ENCODE assay signal across 33 cellular contexts in genomic region chr3:44228894-44229293, GRCh38. TPM values are rescaled to one million over a fixed set of nuclear protein-coding genes. Genes with fewer than 3 reads are reported as not detected.
"Had no signal": no experiment of that assay in that cellular context is flagged by ENCODE, and none has a peak within 500 bp of the region (broad histone marks: within the 10 kb centered on the region; RNA-seq: fewer than 3 reads in every experiment).

No MANE protein-coding gene starts in this region.

- ATAC-seq: activated naive CD4-positive, alpha-beta T cell treated with anti-CD3 and anti-CD28 coated beads, Interleukin-2, amount 50 U/mL, for 72 hours; activated T-cell treated with anti-CD3 and anti-CD28 coated beads, Interleukin-2, amount 50 U/mL, for 72 hours; foreskin keratinocyte; gastrocnemius medialis; heart left ventricle; WTC11 had no signal

- H3K36me3 Mint-ChIP-seq: activated naive CD4-positive, alpha-beta T cell treated with anti-CD3 and anti-CD28 coated beads, Interleukin-2, amount 10 ng/mL, durations not matched to agents 7 days and 5 days; activated naive CD4-positive, alpha-beta T cell treated with anti-CD3 and anti-CD28 coated beads, Interleukin-2, amount 50 U/mL, for 72 hours; activated naive CD8-positive, alpha-beta T cell treated with anti-CD3 and anti-CD28 coated beads, Interleukin-2, amount 10 ng/mL, durations not matched to agents 7 days and 5 days; WTC11 had no signal

- H3K4me1 Mint-ChIP-seq: WTC11 had no signal

- H3K4me3 ChIP-seq: coronary artery, dorsolateral prefrontal cortex, esophagus muscularis mucosa, gastrocnemius medialis, heart left ventricle had no signal

- DNase-seq: activated CD4-positive, alpha-beta memory T cell treated with anti-CD3 and anti-CD28 coated beads, Interleukin-2, amount 10 ng/mL, durations not matched to agents 7 days and 5 days; activated CD4-positive, alpha-beta T cell treated with anti-CD3 and anti-CD28 coated beads for 1 hour; activated CD4-positive, alpha-beta T cell treated with anti-CD3 and anti-CD28 coated beads for 4 hours; activated CD4-positive, alpha-beta T cell treated with anti-CD3 and anti-CD28 coated beads, Interleukin-2, amount 10 ng/mL, durations not matched to agents 7 days and 5 days; activated CD4-positive, alpha-beta T cell treated with anti-CD3 and anti-CD28 coated beads, Interleukin-2, amount 50 U/mL, for 4 hours; activated CD8-positive, alpha-beta memory T cell treated with anti-CD3 and anti-CD28 coated beads, Interleukin-2, amount 50 U/mL, for 48 hours; activated gamma-delta T cell; activated naive CD4-positive, alpha-beta T cell; activated naive CD4-positive, alpha-beta T cell treated with anti-CD3 and anti-CD28 coated beads, Interleukin-2, amount 10 ng/mL, durations not matched to agents 7 days and 5 days; activated naive CD8-positive, alpha-beta T cell treated with anti-CD3 and anti-CD28 coated beads, Interleukin-2, amount 10 ng/mL, durations not matched to agents 7 days and 5 days; activated T-cell treated with anti-CD3 and anti-CD28 coated beads for 4 hours; activated T-cell treated with anti-CD3 and anti-CD28 coated beads, Interleukin-2, amount 50 U/mL, for 24 hours; activated T-cell treated with anti-CD3 and anti-CD28 coated beads, Interleukin-2, amount 50 U/mL, for 72 hours; brain microvascular endothelial cell; dorsolateral prefrontal cortex; effector memory CD4-positive, alpha-beta T cell; erythroblast; foreskin keratinocyte; gastrocnemius medialis; glutamatergic neuron; heart left ventricle; T-helper 2 cell had no signal

- H3K27ac Mint-ChIP-seq: activated CD4-positive, alpha-beta memory T cell treated with anti-CD3 and anti-CD28 coated beads, Interleukin-2, amount 10 ng/mL, durations not matched to agents 7 days and 5 days; activated CD4-positive, alpha-beta T cell treated with anti-CD3 and anti-CD28 coated beads, Interleukin-2, amount 10 ng/mL, durations not matched to agents 7 days and 5 days; activated naive CD4-positive, alpha-beta T cell treated with anti-CD3 and anti-CD28 coated beads, Interleukin-2, amount 10 ng/mL, durations not matched to agents 7 days and 5 days; activated naive CD4-positive, alpha-beta T cell treated with anti-CD3 and anti-CD28 coated beads, Interleukin-2, amount 50 U/mL, for 72 hours; activated naive CD8-positive, alpha-beta T cell treated with anti-CD3 and anti-CD28 coated beads, Interleukin-2, amount 10 ng/mL, durations not matched to agents 7 days and 5 days; activated T-cell treated with anti-CD3 and anti-CD28 coated beads, Interleukin-2, amount 50 U/mL, for 24 hours; activated T-cell treated with anti-CD3 and anti-CD28 coated beads, Interleukin-2, amount 50 U/mL, for 72 hours; dendritic cell treated with granulocyte-macrophage colony-stimulating factor and Interleukin-4, amounts not matched to agents 40 ng/mL and 50 ng/mL, for 4 days; WTC11 had no signal

- H3K9me3 ChIP-seq: esophagus muscularis mucosa, gastrocnemius medialis, heart left ventricle had no signal

- H3K27me3 ChIP-seq: brain microvascular endothelial cell, gastrocnemius medialis had no signal

- H3K36me3 ChIP-seq: brain microvascular endothelial cell, esophagus muscularis mucosa, gastrocnemius medialis, heart left ventricle had no signal

- H3K27ac ChIP-seq: brain microvascular endothelial cell, coronary artery, dorsolateral prefrontal cortex, esophagus muscularis mucosa, foreskin keratinocyte, gastrocnemius medialis, heart left ventricle, VCaP had no signal

- H3K4me1 ChIP-seq: esophagus muscularis mucosa, foreskin keratinocyte, gastrocnemius medialis, heart left ventricle had no signal

- H3K4me3 Mint-ChIP-seq: activated CD4-positive, alpha-beta memory T cell treated with anti-CD3 and anti-CD28 coated beads, Interleukin-2, amount 10 ng/mL, durations not matched to agents 7 days and 5 days; activated CD4-positive, alpha-beta T cell treated with anti-CD3 and anti-CD28 coated beads, Interleukin-2, amount 10 ng/mL, durations not matched to agents 7 days and 5 days; activated naive CD4-positive, alpha-beta T cell treated with anti-CD3 and anti-CD28 coated beads, Interleukin-2, amount 10 ng/mL, durations not matched to agents 7 days and 5 days; activated naive CD8-positive, alpha-beta T cell treated with anti-CD3 and anti-CD28 coated beads, Interleukin-2, amount 10 ng/mL, durations not matched to agents 7 days and 5 days; activated T-cell treated with anti-CD3 and anti-CD28 coated beads, Interleukin-2, amount 50 U/mL, for 24 hours; activated T-cell treated with anti-CD3 and anti-CD28 coated beads, Interleukin-2, amount 50 U/mL, for 72 hours; central memory CD8-positive, alpha-beta T cell; dendritic cell treated with granulocyte-macrophage colony-stimulating factor and Interleukin-4, amounts not matched to agents 40 ng/mL and 50 ng/mL, for 4 days; WTC11 had no signal

- H3K9me3 Mint-ChIP-seq: activated CD4-positive, alpha-beta memory T cell treated with anti-CD3 and anti-CD28 coated beads, Interleukin-2, amount 10 ng/mL, durations not matched to agents 7 days and 5 days; activated CD4-positive, alpha-beta T cell treated with anti-CD3 and anti-CD28 coated beads, Interleukin-2, amount 10 ng/mL, durations not matched to agents 7 days and 5 days; activated naive CD4-positive, alpha-beta T cell treated with anti-CD3 and anti-CD28 coated beads, Interleukin-2, amount 10 ng/mL, durations not matched to agents 7 days and 5 days; activated naive CD4-positive, alpha-beta T cell treated with anti-CD3 and anti-CD28 coated beads, Interleukin-2, amount 50 U/mL, for 72 hours; activated naive CD8-positive, alpha-beta T cell treated with anti-CD3 and anti-CD28 coated beads, Interleukin-2, amount 10 ng/mL, durations not matched to agents 7 days and 5 days; activated T-cell treated with anti-CD3 and anti-CD28 coated beads, Interleukin-2, amount 50 U/mL, for 24 hours; activated T-cell treated with anti-CD3 and anti-CD28 coated beads, Interleukin-2, amount 50 U/mL, for 72 hours; central memory CD8-positive, alpha-beta T cell; dendritic cell treated with granulocyte-macrophage colony-stimulating factor and Interleukin-4, amounts not matched to agents 40 ng/mL and 50 ng/mL, for 4 days had no signal

RNA-seq across cellular contexts. Expression of gene TOPAZ1, which starts 12.8 kb away (rescaled TPM):
- total RNA-seq: activated CD4-positive, alpha-beta memory T cell treated with anti-CD3 and anti-CD28 coated beads, Interleukin-2, amount 10 ng/mL, durations not matched to agents 7 days and 5 days; activated CD4-positive, alpha-beta T cell treated with anti-CD3 and anti-CD28 coated beads, Interleukin-2, amount 10 ng/mL, durations not matched to agents 7 days and 5 days; activated naive CD4-positive, alpha-beta T cell treated with anti-CD3 and anti-CD28 coated beads, Interleukin-2, amount 50 U/mL, for 72 hours; activated naive CD8-positive, alpha-beta T cell treated with anti-CD3 and anti-CD28 coated beads, Interleukin-2, amount 10 ng/mL, durations not matched to agents 7 days and 5 days; activated T-cell treated with anti-CD3 and anti-CD28 coated beads, Interleukin-2, amount 50 U/mL, for 72 hours; astrocyte; bronchial epithelial cell; cardiac septum; cerebellum; esophagus muscularis mucosa; foreskin keratinocyte; gastrocnemius medialis; heart left ventricle; WTC11 had no signal
- polyA plus RNA-seq: foreskin keratinocyte, heart left ventricle had no signal
